13 cellular contexts compared by ENCODE assay signal in genomic region chr7:137874390-137874789, GRCh38. TPM values are rescaled to one million over a fixed set of nuclear protein-coding genes. Genes with fewer than 3 reads are reported as not detected.
DNase-seq lines count a peak whose midpoint lies in the region; ATAC-seq, FAIRE-seq and TF ChIP-seq lines count a peak whose summit lies in the region.
"Had no signal": no experiment of that assay in that cellular context is flagged by ENCODE, and none has a peak within 500 bp of the region (broad histone marks: within the 10 kb centered on the region; RNA-seq: fewer than 3 reads in every experiment).

No MANE protein-coding gene starts in this region.

- no peak overlapping the region for H3K27ac ChIP-seq in HepG2 (ENCODE audit: extremely low read length, insufficient read depth, low read length)
- no peak overlapping the region for H3K27ac ChIP-seq in right lobe of liver
- H3K27ac ChIP-seq in body of pancreas: no peak overlapping the region
- H3K27ac ChIP-seq in uterus: peak overlapping the region; percentile 51 to 53
- H3K27ac ChIP-seq: lower lobe of right lung had no signal

- no TSS peak for BruUV-seq in HepG2 (replicated peaks; lab: Mats Ljungman, UMichigan)

- no peak for FAIRE-seq in HepG2 (lab: Jason Lieb, UNC)

- no peak for DNase-seq in HepG2 (ENCODE audit: low spot score)
- DNase-seq in right lobe of liver: no peak
- DNase-seq in body of pancreas: no peak
- DNase-seq in kidney tubule cell (ENCODE audit: low spot score): peak; percentile 88
- DNase-seq in uterus: no peak
- DNase-seq in NCI-H187 (lab: John Stamatoyannopoulos, UW): no peak
- DNase-seq in C1 segment of cervical spinal cord (lab: John Stamatoyannopoulos, UW): no peak
- no peak for DNase-seq in NCI-H774 (lab: John Stamatoyannopoulos, UW)
- DNase-seq: activated B cell treated with CpG ODN at 0.5 μM for 24 hours; activated naive CD4-positive, alpha-beta T cell treated with anti-CD3 and anti-CD28 coated beads for 36 hours; lower lobe of right lung; NCI-H1105; OCI-M1 had no signal

- H3K79me2 ChIP-seq in HepG2 (ENCODE audit: insufficient read depth, low read length): no peaks in the 10 kb centered on the region

- WGBS in HepG2 (ENCODE audit: low lambda C conversion rate): 97% methylated on average over 4 of the region's 4 CpGs
- WGBS in right lobe of liver (ENCODE audit: insufficient coverage, low coverage, low lambda C conversion rate, missing lambda C conversion rate): 75% methylated on average over 4 of the region's 4 CpGs
- WGBS in body of pancreas, 2 donors: 81 to 84% methylated on average over 4 of the region's 4 CpGs

- TF ChIP-seq POLR2A in HepG2 (IDR thresholded peaks at IDR 0.05; ENCODE audit: insufficient read depth in 1 of 2, low read depth in 2 of 2, low read length in 2 of 2) (no peak), right lobe of liver (IDR thresholded peaks at IDR 0.05) (no peak), body of pancreas (IDR thresholded peaks at IDR 0.05) (no peak), uterus (IDR thresholded peaks at IDR 0.05) (no peak)

- intact Hi-C loops in HepG2 (cut with micrococcal nuclease; ENCODE audit: unreplicated experiment) (no loop called here), right lobe of liver (cut with DNase I) (no loop called here), body of pancreas (cut with DNase I) (no loop called here), uterus (cut with DNase I; ENCODE audit: low total_unique reads) (no loop called here)

- ATAC-seq in HepG2 (no peak), right lobe of liver (no peak), body of pancreas (peak; percentile 34)
- ATAC-seq: lower lobe of right lung had no signal

- no peak overlapping the region for H3K9ac ChIP-seq in HepG2 (ENCODE audit: insufficient read depth, low read depth, low read length)

- H3K4me2 ChIP-seq in HepG2 (ENCODE audit: low read depth, low read length): no peak overlapping the region

- TF ChIP-seq CTCF in HepG2 (CRISPR knock-in tag; IDR thresholded peaks at IDR 0.05): no peak
- TF ChIP-seq CTCF in right lobe of liver (IDR thresholded peaks at IDR 0.05): no peak
- TF ChIP-seq CTCF in body of pancreas (IDR thresholded peaks at IDR 0.05): no peak
- no peak for TF ChIP-seq CTCF in uterus (IDR thresholded peaks at IDR 0.05)

- no peaks in the 10 kb centered on the region for H3K9me3 ChIP-seq in HepG2 (ENCODE audit: low read length)
- no peaks in the 10 kb centered on the region for H3K9me3 ChIP-seq in right lobe of liver
- H3K9me3 ChIP-seq in body of pancreas: no peaks in the 10 kb centered on the region
- no peaks in the 10 kb centered on the region for H3K9me3 ChIP-seq in uterus
- H3K9me3 ChIP-seq: lower lobe of right lung had no signal

- no peak for TF ChIP-seq EP300 in HepG2 (IDR thresholded peaks at IDR 0.05; ENCODE audit: low read depth in 2 of 2, low read length in 2 of 2)
- TF ChIP-seq EP300 in HepG2 (CRISPR knock-in tag; IDR thresholded peaks at IDR 0.05; ENCODE audit: borderline replicate concordance): no peak

- no peaks in the 10 kb centered on the region for H4K20me1 ChIP-seq in HepG2 (ENCODE audit: insufficient read depth, low read length)

- H3K4me1 ChIP-seq in HepG2 (ENCODE audit: insufficient read depth, low read length) (no peaks in the 10 kb centered on the region), right lobe of liver (no peaks in the 10 kb centered on the region), body of pancreas (no peaks in the 10 kb centered on the region), uterus (peaks cover 0 to 11% of the 10 kb centered on the region in 2 donors)

- in situ Hi-C loops in HepG2 (cut with HindIII; ENCODE audit: extremely low pct_ligation_motif_present, low pct_unique_long_range_greater_than_20kb): no loop called here

- H3K4me3 ChIP-seq in HepG2 (replicated peaks in 1 of 3; ENCODE audit: insufficient read depth in 1 of 3, low read depth in 2 of 3, low read length in 3 of 3) (no peak overlapping the region), right lobe of liver (no peak overlapping the region), body of pancreas (no peak overlapping the region), uterus (no peak overlapping the region)
- H3K4me3 ChIP-seq: lower lobe of right lung had no signal

- CTCF ChIA-PET in HepG2 (lab: Yijun Ruan, JAX; ENCODE audit: low intra/inter-chr PET ratio, low total read pairs): no interaction called here

- POLR2A ChIA-PET in HepG2 (lab: Yijun Ruan, JAX): no interaction called here

- TF ChIP-seq RAD21 in HepG2 (CRISPR knock-in tag; IDR thresholded peaks at IDR 0.05): no peak

- H3K36me3 ChIP-seq in HepG2 (replicated peaks in 1 of 2; ENCODE audit: control insufficient read depth in 1 of 2, insufficient read depth in 2 of 2, low read length in 2 of 2) (peaks cover 17 to 38% of the 10 kb centered on the region in 2 experiments; a peak in 4 of 5 replicates), right lobe of liver (peaks cover 0 to 34% (median 6%) of the 10 kb centered on the region in 4 donors), body of pancreas (replicated peaks in 1 of 2; ENCODE audit: insufficient read depth in 1 of 2, low read depth in 2 of 2) (peaks cover 0 to 13% of the 10 kb centered on the region in 2 donors), uterus (no peaks in the 10 kb centered on the region)

- no peak overlapping the region for H2AFZ ChIP-seq in HepG2 (ENCODE audit: low read length)

- no peaks in the 10 kb centered on the region for H3K27me3 ChIP-seq in HepG2 (ENCODE audit: control insufficient read depth in 1 of 2, insufficient read depth in 2 of 2, low read length in 2 of 2)
- H3K27me3 ChIP-seq in right lobe of liver: no peaks in the 10 kb centered on the region
- no peaks in the 10 kb centered on the region for H3K27me3 ChIP-seq in body of pancreas
- H3K27me3 ChIP-seq in uterus: no peaks in the 10 kb centered on the region

TF ChIP-seq in HepG2, 621 proteins besides CTCF, POLR2A, EP300 and RAD21:
- TF ChIP-seq POLR2G (IDR thresholded peaks at IDR 0.05; ENCODE audit: low read depth, low read length) (0 out of 2 replicates have a peak, but pooled peaks have one; percentile 41), TFDP1 (CRISPR knock-in tag; IDR thresholded peaks at IDR 0.05; ENCODE audit: borderline replicate concordance) (no peak), RBM22 (optimal IDR thresholded peaks at IDR 0.05; ENCODE audit: low read length) (peak; percentile 57)
TF ChIP-seq in HepG2: peak in this region for 2.

RNA-seq across cellular contexts. Expression of gene DGKI, which starts 27.6 kb away (rescaled TPM):
- total RNA-seq in HepG2 (2016; rRNA removed; fragmentation: Illumina TruSeq; extraction: Trizol): 0.09 TPM in 1 of 2 replicates, not detected in the other
- not detected in 2 replicates for total RNA-seq in HepG2 (2016; cell fraction: cytosol; rRNA removed; fragmentation: Illumina TruSeq; extraction: Trizol; ENCODE audit: low read depth)
- 0.24 TPM in 1 of 2 replicates, not detected in the other for total RNA-seq in HepG2 (2016; cell fraction: insoluble cytoplasmic fraction; rRNA removed; fragmentation: Illumina TruSeq; extraction: Trizol)
- 0.03 TPM in 1 of 2 replicates, not detected in the other for total RNA-seq in HepG2 (2016; cell fraction: membrane; rRNA removed; fragmentation: Illumina TruSeq; extraction: Trizol)
- total RNA-seq in HepG2 (2016; cell fraction: nucleus; rRNA removed; fragmentation: Illumina TruSeq; extraction: Trizol): 0.06 and 0.25 TPM in 2 replicates
- 0.17 TPM in 1 of 2 replicates, not detected in the other for polyA plus RNA-seq in HepG2 (2011; rRNA removed)
- not detected in 2 replicates for polyA plus RNA-seq in HepG2 (2011; cell fraction: cytosol; rRNA removed)
- polyA plus RNA-seq in HepG2 (2011; cell fraction: nucleus; rRNA removed): 0.19 and 0.29 TPM in 2 replicates
- 0.11 TPM in 1 of 2 replicates, not detected in the other for polyA plus RNA-seq in HepG2 (2012)
- polyA plus RNA-seq in HepG2 (2016; cell fraction: cytosol; fragmentation: Illumina TruSeq; extraction: Trizol; ENCODE audit: low read depth): not detected in 2 replicates
- not detected in 2 replicates for polyA plus RNA-seq in HepG2 (2016; cell fraction: insoluble cytoplasmic fraction; fragmentation: Illumina TruSeq; extraction: Trizol; ENCODE audit: low read depth)
- not detected in 2 replicates for polyA plus RNA-seq in HepG2 (2016; cell fraction: membrane; fragmentation: Illumina TruSeq; extraction: Trizol; ENCODE audit: low read depth)
- not detected in 2 replicates for polyA plus RNA-seq in HepG2 (2016; cell fraction: nucleus; fragmentation: Illumina TruSeq; extraction: Trizol; ENCODE audit: insufficient read depth, low read depth)
- polyA minus RNA-seq in HepG2 (2011; rRNA and poly(A)+ RNA removed; ENCODE audit: low replicate concordance): not detected in 2 replicates
- polyA minus RNA-seq in HepG2 (2011; cell fraction: cytosol; rRNA and poly(A)+ RNA removed): not detected in 2 replicates
- polyA minus RNA-seq in HepG2 (2011; cell fraction: nucleus; rRNA and poly(A)+ RNA removed): 1.4 and 1.7 TPM in 2 replicates
- total RNA-seq in right lobe of liver: under 1 TPM in 5 of 6 experiments, not detected in 1; 0.05 to 0.35 (median 0.06) TPM
- total RNA-seq in body of pancreas: 1 to 10 TPM in 1 of 2 donors, not detected in 1; 2.6 TPM
- total RNA-seq in uterus: 1 to 10 TPM; 1.0 to 8.5 (median 4.1) TPM
- total RNA-seq: activated B cell treated with CpG ODN at 0.5 μM for 24 hours had no signal

Comparison
In these comparisons a context has a peak if more than half of its experiments do, and no peak if none do; other contexts are left out.
1. H3K27ac ChIP-seq: peak in uterus (2 of 2); none in HepG2 (single experiment), right lobe of liver (0 of 3) and body of pancreas (0 of 4).